ENCODE assay signal across 23 cellular contexts in the genomic region with DNA sequence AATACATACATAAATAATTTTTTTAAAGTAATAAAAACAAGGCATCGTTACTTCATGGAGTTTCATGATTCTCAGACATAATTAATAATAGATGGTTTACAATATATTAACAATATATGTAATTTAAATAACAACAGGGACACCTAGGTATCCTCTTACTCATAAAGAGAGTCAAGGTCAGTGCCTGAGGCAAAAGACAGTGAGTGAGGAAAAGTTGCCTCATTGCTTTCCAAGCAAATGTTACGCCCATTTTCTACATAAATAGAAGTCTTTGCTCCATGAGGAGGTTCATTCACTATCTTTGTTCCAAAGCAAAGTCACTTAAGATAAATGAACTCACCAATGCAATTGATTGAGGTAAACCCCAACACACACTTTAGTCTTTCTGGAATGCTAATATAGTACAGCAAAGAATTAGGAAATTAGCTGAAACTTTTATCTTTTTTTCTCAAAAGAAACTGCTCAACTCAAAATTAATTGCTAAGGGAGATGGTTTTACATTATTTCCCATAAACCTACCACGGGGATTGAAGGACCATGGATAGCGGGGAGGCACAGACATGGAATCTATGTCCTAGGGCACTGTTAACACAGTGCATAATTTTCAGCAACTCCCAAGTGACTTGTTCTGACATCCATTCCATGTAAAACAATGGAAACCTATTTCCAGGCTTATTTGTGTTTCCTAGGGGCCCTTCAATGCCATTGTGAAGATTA.
"Had no signal": no experiment of that assay in that cellular context is flagged by ENCODE, and none has a peak within 500 bp of the region (broad histone marks: within the 10 kb centered on the region; RNA-seq: fewer than 3 reads in every experiment).

No MANE protein-coding gene starts in this region.

- H3K27me3 Mint-ChIP-seq: progenitor cell of endocrine pancreas had no signal

- H3K4me3 ChIP-seq: hepatocyte, lung, pancreas, suprapubic skin, thyroid gland, upper lobe of left lung, uterus had no signal

- H3K27ac ChIP-seq: hepatocyte, pancreas, suprapubic skin, thyroid gland, upper lobe of left lung, uterus had no signal

- H3K27me3 ChIP-seq: hepatocyte, pancreas, suprapubic skin, thyroid gland, upper lobe of left lung, uterus had no signal

- H3K4me2 ChIP-seq: hepatocyte had no signal

- H3K9me3 ChIP-seq: pancreas, suprapubic skin, thyroid gland, upper lobe of left lung, uterus had no signal

- H3K4me1 ChIP-seq: pancreas, suprapubic skin, thyroid gland had no signal

- H2AFZ ChIP-seq: hepatocyte had no signal

- H3K27ac Mint-ChIP-seq: natural killer cell treated with Interleukin-12 subunit alpha and Interleukin-12 subunit beta and Interleukin-15 and Interleukin-18, amount 100 ng/mL, for 72 hours had no signal

- ATAC-seq: left colon; left ventricle myocardium superior; natural killer cell treated with Interleukin-12 subunit alpha and Interleukin-12 subunit beta and Interleukin-15 and Interleukin-18, amount 100 ng/mL, for 72 hours; pancreas; right cardiac atrium had no signal

- FAIRE-seq: kidney, pancreas, small intestine had no signal

- H3K9me3 Mint-ChIP-seq: natural killer cell treated with Interleukin-12 subunit alpha and Interleukin-12 subunit beta and Interleukin-15 and Interleukin-18, amount 100 ng/mL, for 72 hours had no signal

- H3K36me3 Mint-ChIP-seq: natural killer cell treated with Interleukin-12 subunit alpha and Interleukin-12 subunit beta and Interleukin-15 and Interleukin-18, amount 100 ng/mL, for 72 hours had no signal

- DNase-seq: dermis blood vessel endothelial cell; erythroblast; foreskin melanocyte; head of caudate nucleus; kidney; left colon; left ventricle myocardium superior; mesenchymal stem cell; midbrain; occipital lobe; pancreas; right cardiac atrium; small intestine; stimulated activated CD4-positive, alpha-beta T cell treated with anti-CD3 and anti-CD28 coated beads, Interleukin-2, amount 100 ng/mL, for 48 hours; stimulated activated naive CD4-positive, alpha-beta T cell treated with Interleukin-2 at 50 U/mL for 16 hours; thyroid gland; upper lobe of left lung; uterus had no signal

- H3K4me3 Mint-ChIP-seq: natural killer cell treated with Interleukin-12 subunit alpha and Interleukin-12 subunit beta and Interleukin-15 and Interleukin-18, amount 100 ng/mL, for 72 hours had no signal

- H3K36me3 ChIP-seq: pancreas, suprapubic skin, thyroid gland, upper lobe of left lung, uterus had no signal
